23 cellular contexts compared by ENCODE assay signal in genomic region chr2:37679072-37679695, GRCh38. TPM values are rescaled to one million over a fixed set of nuclear protein-coding genes. Genes with fewer than 3 reads are reported as not detected.
DNase-seq lines count a peak whose midpoint lies in the region; ATAC-seq, FAIRE-seq and TF ChIP-seq lines count a peak whose summit lies in the region.
"Had no signal": no experiment of that assay in that cellular context is flagged by ENCODE, and none has a peak within 500 bp of the region (broad histone marks: within the 10 kb centered on the region; RNA-seq: fewer than 3 reads in every experiment).

No MANE protein-coding gene starts in this region.

- intact Hi-C loops in left colon (cut with DNase I, micrococcal nuclease) = no loop called here

- H3K27me3 Mint-ChIP-seq in stimulated activated memory B cell treated with anti-CD40 and anti-IgM and Interleukin-4, amounts not matched to agents 10 μg/mL and 1 μg/mL and 100 μg/mL, for 72 hours = no peaks in the 10 kb centered on the region
- H3K27me3 Mint-ChIP-seq: activated naive CD8-positive, alpha-beta T cell treated with anti-CD3 and anti-CD28 coated beads, Interleukin-2, amount 10 ng/mL, durations not matched to agents 7 days and 5 days; memory B cell; T-cell had no signal

- ATAC-seq in left colon = peak; percentile 85
- ATAC-seq in stimulated activated memory B cell treated with anti-CD40 and anti-IgM and Interleukin-4, amounts not matched to agents 10 μg/mL and 1 μg/mL and 100 μg/mL, for 72 hours = no peak
- ATAC-seq: activated CD8-positive, alpha-beta T cell treated with anti-CD3 and anti-CD28 coated beads, Interleukin-2, amount 10 ng/mL, durations not matched to agents 7 days and 5 days; T-cell had no signal

- peaks cover 17% of the 10 kb centered on the region for H3K4me1 Mint-ChIP-seq in stimulated activated memory B cell treated with anti-CD40 and anti-IgM and Interleukin-4, amounts not matched to agents 10 μg/mL and 1 μg/mL and 100 μg/mL, for 72 hours

- no peak overlapping the region for H3K4me3 Mint-ChIP-seq in stimulated activated memory B cell treated with anti-CD40 and anti-IgM and Interleukin-4, amounts not matched to agents 10 μg/mL and 1 μg/mL and 100 μg/mL, for 72 hours
- H3K4me3 Mint-ChIP-seq: activated CD8-positive, alpha-beta T cell treated with anti-CD3 and anti-CD28 coated beads, Interleukin-2, amount 10 ng/mL, durations not matched to agents 7 days and 5 days; activated naive CD8-positive, alpha-beta T cell treated with anti-CD3 and anti-CD28 coated beads, Interleukin-2, amount 10 ng/mL, durations not matched to agents 7 days and 5 days; memory B cell; T-cell had no signal

- H3K27ac Mint-ChIP-seq in stimulated activated memory B cell treated with anti-CD40 and anti-IgM and Interleukin-4, amounts not matched to agents 10 μg/mL and 1 μg/mL and 100 μg/mL, for 72 hours = no peak overlapping the region
- H3K27ac Mint-ChIP-seq: activated CD8-positive, alpha-beta T cell treated with anti-CD3 and anti-CD28 coated beads, Interleukin-2, amount 10 ng/mL, durations not matched to agents 7 days and 5 days; activated naive CD8-positive, alpha-beta T cell treated with anti-CD3 and anti-CD28 coated beads, Interleukin-2, amount 10 ng/mL, durations not matched to agents 7 days and 5 days; memory B cell; T-cell had no signal

- TF ChIP-seq POLR2A in H54 (IDR thresholded peaks at IDR 0.05; ENCODE audit: low read depth, low read length) = no peak

- TF ChIP-seq CTCF in C4-2B (conservative IDR thresholded peaks at IDR 0.05) = no peak

- DNase-seq in HT-29 (ENCODE audit: low spot score) (peak; percentile 55), NCI-H774 (lab: John Stamatoyannopoulos, UW) (peak; percentile 43), left colon (no peak), NCI-H82 treated with DMSO at 0.1 percent for 48 hours (lab: John Stamatoyannopoulos, UW; ENCODE audit: unreplicated experiment) (no peak), NCI-H345 (lab: John Stamatoyannopoulos, UW) (no peak), H54 (ENCODE audit: insufficient read length, low spot score) (no peak)
- DNase-seq: activated CD4-positive, alpha-beta T cell treated with anti-CD3 and anti-CD28 coated beads for 1 hour; activated CD8-positive, alpha-beta T cell treated with anti-CD3 and anti-CD28 coated beads, Interleukin-2, amount 10 ng/mL, durations not matched to agents 7 days and 5 days; activated effector memory CD4-positive, alpha-beta T cell treated with anti-CD3 and anti-CD28 coated beads, Interleukin-2, amount 50 U/mL, for 16 hours; activated naive CD8-positive, alpha-beta T cell treated with anti-CD3 and anti-CD28 coated beads, Interleukin-2, amount 10 ng/mL, durations not matched to agents 7 days and 5 days; caudate nucleus; dorsolateral prefrontal cortex; EL; glutamatergic neuron; NCI-H1417 treated with DMSO at 0.1 percent for 48 hours; T-cell had no signal

- no peaks in the 10 kb centered on the region for H3K36me3 Mint-ChIP-seq in stimulated activated memory B cell treated with anti-CD40 and anti-IgM and Interleukin-4, amounts not matched to agents 10 μg/mL and 1 μg/mL and 100 μg/mL, for 72 hours
- H3K36me3 Mint-ChIP-seq: memory B cell, T-cell had no signal

- no peaks in the 10 kb centered on the region for H3K9me3 Mint-ChIP-seq in stimulated activated memory B cell treated with anti-CD40 and anti-IgM and Interleukin-4, amounts not matched to agents 10 μg/mL and 1 μg/mL and 100 μg/mL, for 72 hours
- H3K9me3 Mint-ChIP-seq: memory B cell had no signal

- FAIRE-seq in H54 (lab: Jason Lieb, UNC) = no peak
- FAIRE-seq: A204.1, astrocyte, TTC549 had no signal

- H3K27ac ChIP-seq in C4-2B = peak overlapping the region; percentile 83
- H3K27ac ChIP-seq: dorsolateral prefrontal cortex, SJSA1 had no signal

RNA-seq across cellular contexts. Expression of gene CDC42EP3, which starts 7.7 kb away (rescaled TPM):
- total RNA-seq in HT-29 (2014; rRNA removed; shearing (Covaris generic)) = 6.6 and 13.6 TPM in 2 replicates
- total RNA-seq in left colon = 10 to 100 TPM; 19.5 to 46.7 TPM

Comparison
In these comparisons a context has a peak if more than half of its experiments do, and no peak if none do; other contexts are left out.
1. DNase-seq: peak in HT-29 (single experiment) and NCI-H774 (single experiment); none in left colon (0 of 2), NCI-H82 treated with DMSO at 0.1 percent for 48 hours (single experiment), NCI-H345 (single experiment) and H54 (single experiment).